Comparison of ENCODE assay signal across 8 cellular contexts in the genomic region with DNA sequence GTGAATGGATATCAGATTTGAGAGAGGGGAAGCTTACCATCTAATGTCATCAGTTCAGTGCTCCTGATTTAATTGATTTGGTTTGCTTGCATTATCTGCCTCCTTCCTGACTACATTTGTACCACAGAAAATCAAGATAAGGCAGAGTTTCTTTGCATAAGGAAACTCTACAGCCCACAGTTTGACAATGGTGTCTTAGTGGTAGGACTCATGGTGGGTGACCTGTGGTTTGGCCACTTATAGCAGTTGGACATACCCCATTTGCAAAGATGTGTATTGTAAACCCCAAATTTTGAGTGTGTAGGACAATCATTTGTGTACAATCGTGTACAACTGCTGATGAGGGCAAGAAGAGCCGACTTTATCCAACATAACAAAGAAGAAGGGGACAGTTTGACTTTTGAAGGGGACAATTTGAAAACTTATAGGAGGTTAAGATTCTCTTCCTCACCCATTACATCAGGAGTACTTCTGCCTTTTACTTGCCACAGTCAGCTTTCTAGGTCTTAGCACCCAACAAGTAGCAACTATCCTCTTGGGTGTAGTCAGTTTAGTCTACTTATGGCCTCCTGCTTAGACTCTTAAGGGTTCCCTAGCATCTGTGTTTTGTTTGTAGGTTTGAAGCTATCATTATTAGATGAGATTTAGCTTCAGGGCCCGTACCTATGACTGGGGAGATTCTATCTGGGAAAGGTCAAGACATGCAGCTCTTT. TPM values are rescaled to one million over a fixed set of nuclear protein-coding genes. Genes with fewer than 3 reads are reported as not detected.
DNase-seq lines count a peak whose midpoint lies in the region; ATAC-seq, FAIRE-seq and TF ChIP-seq lines count a peak whose summit lies in the region.
"Had no signal": no experiment of that assay in that cellular context is flagged by ENCODE, and none has a peak within 500 bp of the region (broad histone marks: within the 10 kb centered on the region; RNA-seq: fewer than 3 reads in every experiment).

No MANE protein-coding gene starts in this region.

- peaks cover 88% of the 10 kb centered on the region for H3K4me1 Mint-ChIP-seq in stimulated activated memory B cell treated with anti-CD40 and anti-IgM and Interleukin-4, amounts not matched to agents 10 μg/mL and 1 μg/mL and 100 μg/mL, for 72 hours

- peak; percentile 60 for ATAC-seq in stimulated activated memory B cell treated with anti-CD40 and anti-IgM and Interleukin-4, amounts not matched to agents 10 μg/mL and 1 μg/mL and 100 μg/mL, for 72 hours

- H3K4me1 ChIP-seq in Peyer's patch = peaks cover 0 to 42% (median 20%) of the 10 kb centered on the region in 4 donors

- H3K36me3 Mint-ChIP-seq in stimulated activated memory B cell treated with anti-CD40 and anti-IgM and Interleukin-4, amounts not matched to agents 10 μg/mL and 1 μg/mL and 100 μg/mL, for 72 hours = peaks cover 33% of the 10 kb centered on the region

- peak overlapping the region in 2 of 4 donors; percentile 14 to 18 for H3K4me3 ChIP-seq in Peyer's patch

- H3K27ac ChIP-seq in Peyer's patch (peak overlapping the region; percentile 11 to 100 (median 35)), epithelial cell of prostate (peak overlapping the region; percentile 96)

- no peaks in the 10 kb centered on the region for H3K27me3 Mint-ChIP-seq in stimulated activated memory B cell treated with anti-CD40 and anti-IgM and Interleukin-4, amounts not matched to agents 10 μg/mL and 1 μg/mL and 100 μg/mL, for 72 hours

- TF ChIP-seq POLR2A in GM12892 (IDR thresholded peaks at IDR 0.05; ENCODE audit: low read depth, low read length) (no peak), Peyer's patch (IDR thresholded peaks at IDR 0.05) (no peak)

- peak overlapping the region; percentile 68 for H3K4me3 Mint-ChIP-seq in stimulated activated memory B cell treated with anti-CD40 and anti-IgM and Interleukin-4, amounts not matched to agents 10 μg/mL and 1 μg/mL and 100 μg/mL, for 72 hours

- no peak for DNase-seq in GM12892 (ENCODE audit: insufficient read length)
- DNase-seq in Peyer's patch = no peak
- DNase-seq in epithelial cell of prostate (ENCODE audit: low read depth, low spot score) = no peak
- DNase-seq in Ammon's horn (ENCODE audit: low spot score) = no peak
- DNase-seq in NCI-H2107 (lab: John Stamatoyannopoulos, UW) = no peak
- DNase-seq in NCI-H748 (lab: John Stamatoyannopoulos, UW; ENCODE audit: unreplicated experiment) = no peak
- DNase-seq: activated CD4-positive, alpha-beta T cell treated with anti-CD3 and anti-CD28 coated beads, Interleukin-2, amount 50 U/mL, for 48 hours had no signal

- no peaks in the 10 kb centered on the region for H3K9me3 Mint-ChIP-seq in stimulated activated memory B cell treated with anti-CD40 and anti-IgM and Interleukin-4, amounts not matched to agents 10 μg/mL and 1 μg/mL and 100 μg/mL, for 72 hours

- H3K9me3 ChIP-seq in Peyer's patch = no peaks in the 10 kb centered on the region

- no peak for TF ChIP-seq CTCF in Peyer's patch (IDR thresholded peaks at IDR 0.05)

- H3K27ac Mint-ChIP-seq in stimulated activated memory B cell treated with anti-CD40 and anti-IgM and Interleukin-4, amounts not matched to agents 10 μg/mL and 1 μg/mL and 100 μg/mL, for 72 hours = peak overlapping the region; percentile 87

- peak; percentile 5 for FAIRE-seq in GM12892 (lab: Jason Lieb, UNC)

- H3K27me3 ChIP-seq in Peyer's patch = no peaks in the 10 kb centered on the region

- H3K36me3 ChIP-seq in Peyer's patch = no peaks in the 10 kb centered on the region

RNA-seq across cellular contexts. Expression of a gene that starts 6.2 kb away (rescaled TPM):
- polyA plus RNA-seq in GM12892 (2012; ENCODE audit: missing spikeins) = 0.15 TPM
- total RNA-seq in Peyer's patch = 100 to 1,000 TPM in 2 of 4 donors, 10 to 100 TPM in 2; 51.8 to 127 (median 105) TPM
